ENCODE assay signal across 1 cellular context in genomic region chr22:43378011-43378704, GRCh38.
TF ChIP-seq lines count a peak whose summit lies in the region.

No MANE protein-coding gene starts in this region.

TF ChIP-seq in HepG2, 621 proteins besides CTCF, POLR2A, EP300 and RAD21 (continued from another document and continues in another):
- TF ChIP-seq ZHX2 (IDR thresholded peaks at IDR 0.05; ENCODE audit: low read depth) (no peak), ZHX2 (CRISPR knock-in tag; IDR thresholded peaks at IDR 0.05; ENCODE audit: borderline replicate concordance) (no peak), ZNF318 (CRISPR knock-in tag; IDR thresholded peaks at IDR 0.05) (no peak), NBN (conservative IDR thresholded peaks at IDR 0.05) (no peak), ZNF552 (CRISPR knock-in tag; IDR thresholded peaks at IDR 0.05; ENCODE audit: borderline replicate concordance) (no peak), HNRNPUL1 (IDR thresholded peaks at IDR 0.05; ENCODE audit: low read depth, low read length) (no peak), EHMT2 (IDR thresholded peaks at IDR 0.05; ENCODE audit: borderline replicate concordance, low read depth, low read length) (no peak), NR2F6 (IDR thresholded peaks at IDR 0.05) (peak; percentile 79), NR2F6 (CRISPR knock-in tag; IDR thresholded peaks at IDR 0.05) (peak; percentile 65), E2F1 (CRISPR knock-in tag; IDR thresholded peaks at IDR 0.05) (no peak), ZNF264 (CRISPR knock-in tag; IDR thresholded peaks at IDR 0.05) (peak; percentile 62; the same call in 1 of the 2 replicates), ZBTB14 (CRISPR knock-in tag; IDR thresholded peaks at IDR 0.05) (no peak), ATF1 (CRISPR knock-in tag; IDR thresholded peaks at IDR 0.05) (no peak), CSRNP1 (CRISPR knock-in tag; IDR thresholded peaks at IDR 0.05) (no peak), TP53 (CRISPR knock-in tag; conservative IDR thresholded peaks at IDR 0.05) (no peak), ZEB1 (IDR thresholded peaks at IDR 0.05; ENCODE audit: insufficient replicate concordance, low read depth) (no peak), ZSCAN25 (CRISPR knock-in tag; IDR thresholded peaks at IDR 0.05) (no peak), MTF1 (CRISPR knock-in tag; IDR thresholded peaks at IDR 0.05) (no peak), PHF8 (CRISPR knock-in tag; IDR thresholded peaks at IDR 0.05) (no peak), ZNF784 (CRISPR knock-in tag; IDR thresholded peaks at IDR 0.05; ENCODE audit: borderline replicate concordance) (no peak), TBX2 (CRISPR knock-in tag; IDR thresholded peaks at IDR 0.05; ENCODE audit: borderline replicate concordance) (peak; percentile 97), SMARCE1 (IDR thresholded peaks at IDR 0.05; ENCODE audit: borderline replicate concordance) (no peak), CC2D1A (CRISPR knock-in tag; IDR thresholded peaks at IDR 0.05) (no peak), MLXIP (CRISPR knock-in tag; IDR thresholded peaks at IDR 0.05; ENCODE audit: borderline replicate concordance) (no peak), FUBP1 (CRISPR knock-in tag; IDR thresholded peaks at IDR 0.05; ENCODE audit: borderline replicate concordance) (no peak), ARHGAP35 (CRISPR knock-in tag; IDR thresholded peaks at IDR 0.05; ENCODE audit: borderline replicate concordance) (no peak), MED8 (CRISPR knock-in tag; IDR thresholded peaks at IDR 0.05; ENCODE audit: insufficient replicate concordance) (no peak), NR2F2 (IDR thresholded peaks at IDR 0.05; ENCODE audit: borderline replicate concordance, low read depth) (peak; percentile 70), ZFY (CRISPR knock-in tag; IDR thresholded peaks at IDR 0.05) (no peak), ZNF468 (CRISPR knock-in tag; IDR thresholded peaks at IDR 0.05) (no peak), ZFP1 (CRISPR knock-in tag; IDR thresholded peaks at IDR 0.05) (no peak), TCF12 (IDR thresholded peaks at IDR 0.05) (no peak), TCF12 (CRISPR knock-in tag; IDR thresholded peaks at IDR 0.05) (no peak), REL (CRISPR knock-in tag; conservative IDR thresholded peaks at IDR 0.05) (no peak)
